In genomic region chr9:33473216-33473615, GRCh38 we compare ENCODE assay signal across 8 cellular contexts. TPM values are rescaled to one million over a fixed set of nuclear protein-coding genes. Genes with fewer than 3 reads are reported as not detected.
DNase-seq lines count a peak whose midpoint lies in the region; ATAC-seq and TF ChIP-seq lines count a peak whose summit lies in the region.

No MANE protein-coding gene starts in this region.

- H3K4me3 ChIP-seq in AG09309 (ENCODE audit: control insufficient read depth, low read depth, low read length) (peak overlapping the region; percentile 88), duodenal mucosa (ENCODE audit: low read depth in 1 of 2, low read length in 2 of 2) (peak overlapping the region; percentile 87 to 98)

- peak overlapping the region; percentile 91 to 98 (median 97) for H3K27ac Mint-ChIP-seq in naive thymus-derived CD8-positive, alpha-beta T cell

- H3K27me3 ChIP-seq in duodenal mucosa (ENCODE audit: control insufficient read depth in 1 of 2, insufficient read depth in 2 of 2, low read length in 2 of 2), result no peaks in the 10 kb centered on the region

- no peak for TF ChIP-seq CTCF in AG09309 (IDR thresholded peaks at IDR 0.05; ENCODE audit: control insufficient read depth, insufficient read depth, low read depth, low read length, missing control alignments)

- no peaks in the 10 kb centered on the region for H3K9me3 ChIP-seq in KOPT-K1 (ENCODE audit: insufficient read depth, low read length, poor library complexity, severe bottlenecking)
- no peaks in the 10 kb centered on the region for H3K9me3 ChIP-seq in duodenal mucosa (ENCODE audit: control insufficient read depth in 1 of 2, low read length in 2 of 2)

- peaks cover 42% of the 10 kb centered on the region for H3K36me3 ChIP-seq in KOPT-K1 (ENCODE audit: insufficient read depth, low read length)
- H3K36me3 ChIP-seq in duodenal mucosa (ENCODE audit: control insufficient read depth in 1 of 2, insufficient read depth in 2 of 2, low read length in 2 of 2), result peaks cover 26 to 35% of the 10 kb centered on the region in 2 donors

- H3K27me3 Mint-ChIP-seq in naive thymus-derived CD8-positive, alpha-beta T cell, result no peaks in the 10 kb centered on the region

- peak overlapping the region; percentile 90 to 100 (median 98) for H3K4me3 Mint-ChIP-seq in naive thymus-derived CD8-positive, alpha-beta T cell

- no peaks in the 10 kb centered on the region for H3K9me3 Mint-ChIP-seq in naive thymus-derived CD8-positive, alpha-beta T cell

- H3K27ac ChIP-seq in KOPT-K1 (ENCODE audit: low read depth, low read length, poor library complexity, severe bottlenecking) (peak overlapping the region; percentile 66), duodenal mucosa (ENCODE audit: low read depth, low read length) (no peak overlapping the region)

- ATAC-seq in naive thymus-derived CD8-positive, alpha-beta T cell, result no peak
- ATAC-seq in GM21526 (IDR thresholded peaks at IDR 0.05; ENCODE audit: low FRiP score, unreplicated experiment), result no peak
- no peak for ATAC-seq in HG03342 (IDR thresholded peaks at IDR 0.05; ENCODE audit: unreplicated experiment)

- peaks cover 0 to 46% (median 13%) of the 10 kb centered on the region in 3 donors for H3K36me3 Mint-ChIP-seq in naive thymus-derived CD8-positive, alpha-beta T cell

- H3K9ac ChIP-seq in duodenal mucosa (ENCODE audit: low read depth in 1 of 2, low read length in 2 of 2), result peak overlapping the region; percentile 65 to 73

- peaks cover 10 to 35% (median 28%) of the 10 kb centered on the region in 4 donors for H3K4me1 Mint-ChIP-seq in naive thymus-derived CD8-positive, alpha-beta T cell

- POLR2A ChIA-PET in naive thymus-derived CD8-positive, alpha-beta T cell (lab: Charles Lee), result interaction anchor here (0.6 to 3.9 kb wide), 10 partner anchors 11 to 183 kb away, joined by 3 to 55 read pairs (median 10); partner anchors contain the start of genes AQP3 and NFX1

- DNase-seq in AG09309 (ENCODE audit: low read depth), result no peak
- DNase-seq in naive thymus-derived CD8-positive, alpha-beta T cell, result no peak
- DNase-seq in OCI-M1 (lab: John Stamatoyannopoulos, UW), result no peak
- no peak for DNase-seq in activated CD4-positive, alpha-beta T cell treated with anti-CD3 and anti-CD28 coated beads, Interleukin-2, amount 50 U/mL, for 4 hours

- peaks cover 19 to 22% of the 10 kb centered on the region in 2 donors for H3K4me1 ChIP-seq in duodenal mucosa (ENCODE audit: control insufficient read depth in 1 of 2, insufficient read depth in 2 of 2, low read length in 2 of 2)

RNA-seq across cellular contexts. Expression of gene NOL6, which starts 0.5 kb away (rescaled TPM):
- 10 to 100 TPM; 42.7 to 47.2 TPM for total RNA-seq in naive thymus-derived CD8-positive, alpha-beta T cell
- 10 to 100 TPM; 13.5 to 29.2 (median 19.3) TPM for polyA plus RNA-seq in naive thymus-derived CD8-positive, alpha-beta T cell

RNA-seq across cellular contexts. Expression of gene AQP3, which starts 25.8 kb away (rescaled TPM):
- total RNA-seq in naive thymus-derived CD8-positive, alpha-beta T cell, result 10 to 100 TPM; 71.6 to 72.8 TPM
- polyA plus RNA-seq in naive thymus-derived CD8-positive, alpha-beta T cell, result 100 to 1,000 TPM; 124 to 166 (median 145) TPM

RNA-seq across cellular contexts. Expression of gene ANKRD18B, which starts 50.8 kb away (rescaled TPM):
- under 1 TPM in 1 of 2 experiments, not detected in 1; 0.88 TPM for total RNA-seq in naive thymus-derived CD8-positive, alpha-beta T cell
- not detected for polyA plus RNA-seq in naive thymus-derived CD8-positive, alpha-beta T cell
